ENCODE assay signal across 24 cellular contexts in genomic region chr3:188396251-188396650, GRCh38.
DNase-seq lines count a peak whose midpoint lies in the region; ATAC-seq, FAIRE-seq and TF ChIP-seq lines count a peak whose summit lies in the region.
"Had no signal": no experiment of that assay in that cellular context is flagged by ENCODE, and none has a peak within 500 bp of the region (broad histone marks: within the 10 kb centered on the region; RNA-seq: fewer than 3 reads in every experiment).

No MANE protein-coding gene starts in this region.

- H2AFZ ChIP-seq in HepG2 (ENCODE audit: low read length): no peak overlapping the region

- TF ChIP-seq POLR2A in HepG2 (IDR thresholded peaks at IDR 0.05; ENCODE audit: insufficient read depth in 1 of 2, low read depth in 2 of 2, low read length in 2 of 2) (no peak), esophagus muscularis mucosa (IDR thresholded peaks at IDR 0.05; ENCODE audit: low read depth) (no peak)

- peak overlapping the region; percentile 59 to 88 for H3K27ac ChIP-seq in liver (ENCODE audit: low read depth in 1 of 2, low read length in 2 of 2)
- H3K27ac ChIP-seq in HepG2 (ENCODE audit: extremely low read length, insufficient read depth, low read length): no peak overlapping the region
- H3K27ac ChIP-seq in RWPE2 (ENCODE audit: poor library complexity, severe bottlenecking): no peak overlapping the region
- peak overlapping the region; percentile 56 for H3K27ac ChIP-seq in stomach smooth muscle (ENCODE audit: low read length)
- H3K27ac ChIP-seq in esophagus muscularis mucosa (replicated peaks in 1 of 4): peak overlapping the region in 2 of 4 donors; percentile 17 to 62

- H3K36me3 ChIP-seq in liver (ENCODE audit: control insufficient read depth in 4 of 4, insufficient read depth in 3 of 4, low read depth in 1 of 4, low read length in 3 of 4) (no peaks in the 10 kb centered on the region), HepG2 (replicated peaks in 1 of 2; ENCODE audit: control insufficient read depth in 1 of 2, insufficient read depth in 2 of 2, low read length in 2 of 2) (no peaks in the 10 kb centered on the region; a peak in 1 of 5 replicates), RWPE2 (ENCODE audit: low read depth) (no peaks in the 10 kb centered on the region), stomach smooth muscle (ENCODE audit: control insufficient read depth in 2 of 2, insufficient read depth in 2 of 2, low read length in 2 of 2) (no peaks in the 10 kb centered on the region), esophagus muscularis mucosa (no peaks in the 10 kb centered on the region)
- H3K36me3 ChIP-seq: transverse colon had no signal

- TF ChIP-seq EP300 in HepG2 (IDR thresholded peaks at IDR 0.05; ENCODE audit: low read depth in 2 of 2, low read length in 2 of 2) (no peak), HepG2 (CRISPR knock-in tag; IDR thresholded peaks at IDR 0.05; ENCODE audit: borderline replicate concordance) (no peak), esophagus muscularis mucosa (IDR thresholded peaks at IDR 0.05) (no peak)

- TF ChIP-seq CTCF in liver (IDR thresholded peaks at IDR 0.05; ENCODE audit: low read depth, low read length, missing input control): no peak
- TF ChIP-seq CTCF in HepG2 (CRISPR knock-in tag; IDR thresholded peaks at IDR 0.05): no peak
- TF ChIP-seq CTCF in RWPE2 (IDR thresholded peaks at IDR 0.05; ENCODE audit: poor library complexity, severe bottlenecking): no peak
- no peak for TF ChIP-seq CTCF in esophagus muscularis mucosa (IDR thresholded peaks at IDR 0.05)

- no peak overlapping the region for H3K4me3 ChIP-seq in liver (ENCODE audit: low read depth in 1 of 3, low read length in 3 of 3)
- H3K4me3 ChIP-seq in HepG2 (replicated peaks in 1 of 3; ENCODE audit: insufficient read depth in 1 of 3, low read depth in 2 of 3, low read length in 3 of 3): no peak overlapping the region
- no peak overlapping the region for H3K4me3 ChIP-seq in RWPE2 (ENCODE audit: severe bottlenecking)
- H3K4me3 ChIP-seq in stomach smooth muscle (ENCODE audit: low read length in 2 of 2): no peak overlapping the region
- no peak overlapping the region for H3K4me3 ChIP-seq in esophagus muscularis mucosa

- no peak for ATAC-seq in HepG2
- peak; percentile 62 for ATAC-seq in RWPE2 (ENCODE audit: low read depth)
- no peak for ATAC-seq in stimulated activated naive B cell treated with anti-CD40 and anti-IgM and Interleukin-4, amounts not matched to agents 10 μg/mL and 1 μg/mL and 100 μg/mL, for 72 hours (replicated peaks)
- ATAC-seq: effector memory CD8-positive, alpha-beta T cell; naive thymus-derived CD8-positive, alpha-beta T cell; WTC11 had no signal

- H3K9ac ChIP-seq in liver (ENCODE audit: low read depth in 1 of 2, low read length in 2 of 2): no peak overlapping the region
- H3K9ac ChIP-seq in HepG2 (ENCODE audit: insufficient read depth, low read depth, low read length): no peak overlapping the region
- H3K9ac ChIP-seq in stomach smooth muscle (ENCODE audit: low read length in 2 of 2): no peak overlapping the region

- peaks cover 25 to 69% (median 43%) of the 10 kb centered on the region in 4 donors for H3K4me1 ChIP-seq in liver (ENCODE audit: control insufficient read depth in 4 of 4, insufficient read depth in 4 of 4, low read length in 3 of 4)
- peaks cover 56% of the 10 kb centered on the region for H3K4me1 ChIP-seq in HepG2 (ENCODE audit: insufficient read depth, low read length)
- H3K4me1 ChIP-seq in RWPE2 (ENCODE audit: insufficient read depth, poor library complexity, severe bottlenecking): peaks cover 12% of the 10 kb centered on the region
- peaks cover 41% of the 10 kb centered on the region for H3K4me1 ChIP-seq in stomach smooth muscle (ENCODE audit: control insufficient read depth, insufficient read depth, low read length)
- peaks cover 33 to 100% (median 98%) of the 10 kb centered on the region in 4 donors for H3K4me1 ChIP-seq in esophagus muscularis mucosa

- H3K27me3 ChIP-seq in liver (ENCODE audit: control insufficient read depth in 4 of 4, insufficient read depth in 4 of 4, low read length in 3 of 4) (no peaks in the 10 kb centered on the region), HepG2 (ENCODE audit: control insufficient read depth in 1 of 2, insufficient read depth in 2 of 2, low read length in 2 of 2) (no peaks in the 10 kb centered on the region), RWPE2 (ENCODE audit: insufficient read depth, poor library complexity, severe bottlenecking) (no peaks in the 10 kb centered on the region), stomach smooth muscle (ENCODE audit: control insufficient read depth in 1 of 2, insufficient read depth in 2 of 2, low read length in 2 of 2) (no peaks in the 10 kb centered on the region), esophagus muscularis mucosa (no peaks in the 10 kb centered on the region)
- H3K27me3 ChIP-seq: transverse colon had no signal

- POLR2A ChIA-PET in HepG2 (lab: Yijun Ruan, JAX): no interaction called here

- H3K79me2 ChIP-seq in HepG2 (ENCODE audit: insufficient read depth, low read length): peaks cover 18% of the 10 kb centered on the region

- H3K27me3 Mint-ChIP-seq in stimulated activated naive B cell treated with anti-CD40 and anti-IgM and Interleukin-4, amounts not matched to agents 10 μg/mL and 1 μg/mL and 100 μg/mL, for 72 hours: no peaks in the 10 kb centered on the region
- H3K27me3 Mint-ChIP-seq: activated CD4-positive, alpha-beta memory T cell treated with anti-CD3 and anti-CD28 coated beads for 36 hours; effector memory CD8-positive, alpha-beta T cell; naive thymus-derived CD8-positive, alpha-beta T cell had no signal

- in situ Hi-C loops in HepG2 (cut with HindIII; ENCODE audit: extremely low pct_ligation_motif_present, low pct_unique_long_range_greater_than_20kb): no loop called here

- no peak overlapping the region for H3K4me2 ChIP-seq in HepG2 (ENCODE audit: low read depth, low read length)

- no peak overlapping the region for H3K27ac Mint-ChIP-seq in stimulated activated naive B cell treated with anti-CD40 and anti-IgM and Interleukin-4, amounts not matched to agents 10 μg/mL and 1 μg/mL and 100 μg/mL, for 72 hours
- H3K27ac Mint-ChIP-seq: activated CD4-positive, alpha-beta memory T cell treated with anti-CD3 and anti-CD28 coated beads for 36 hours; T-helper 2 cell treated with Interferon-gamma antibody and Interleukin-4, amounts not matched to agents 5 μg/mL and 100 μg/mL, for 36 hours; WTC11 had no signal

- peaks cover 49 to 76% of the 10 kb centered on the region in 2 donors for H3K4me1 Mint-ChIP-seq in stimulated activated naive B cell treated with anti-CD40 and anti-IgM and Interleukin-4, amounts not matched to agents 10 μg/mL and 1 μg/mL and 100 μg/mL, for 72 hours

- CTCF ChIA-PET in HepG2 (lab: Yijun Ruan, JAX; ENCODE audit: low intra/inter-chr PET ratio, low total read pairs): no interaction called here

- BruUV-seq in HepG2 (replicated peaks; lab: Mats Ljungman, UMichigan): no TSS peak

- FAIRE-seq in HepG2 (lab: Jason Lieb, UNC): no peak
- peak; percentile 21 for FAIRE-seq in frontal cortex (lab: Jason Lieb, UNC)

- 59% methylated on average over 2 of the region's 2 CpGs for WGBS in liver
- 94% methylated on average over 2 of the region's 2 CpGs for WGBS in HepG2 (ENCODE audit: low lambda C conversion rate)
- 58% methylated on average over 2 of the region's 2 CpGs for whole genome bisulfite sequencing in esophagus muscularis mucosa

- TF ChIP-seq RAD21 in liver (IDR thresholded peaks at IDR 0.05) (no peak), HepG2 (CRISPR knock-in tag; IDR thresholded peaks at IDR 0.05) (no peak)

- no peak for DNase-seq in HepG2 (ENCODE audit: low spot score)
- no peak for DNase-seq in RWPE2 (ENCODE audit: low spot score)
- DNase-seq in frontal cortex (ENCODE audit: low spot score in 2 of 2): no peak
- DNase-seq in stimulated activated naive B cell treated with anti-CD40 and anti-IgM and Interleukin-4, amounts not matched to agents 10 μg/mL and 1 μg/mL and 100 μg/mL, for 72 hours: no peak
- no peak for DNase-seq in OCI-M2 (lab: John Stamatoyannopoulos, UW; ENCODE audit: unreplicated experiment)
- no peak for DNase-seq in esophagus muscularis mucosa (ENCODE audit: extremely low spot score)
- DNase-seq: activated CD4-positive, alpha-beta memory T cell treated with anti-CD3 and anti-CD28 coated beads for 36 hours; activated gamma-delta T cell treated with Interleukin-2 at 50 U/mL for 16 hours; activated T-cell treated with anti-CD3 and anti-CD28 coated beads for 4 hours; cerebellar nuclear complex; effector memory CD8-positive, alpha-beta T cell; hippocampal formation; islet precursor cell; naive thymus-derived CD8-positive, alpha-beta T cell; NCI-H1417 treated with DMSO at 0.1 percent for 48 hours; NCI-H2171; NCI-H774; right cardiac atrium; transverse colon had no signal

- no peaks in the 10 kb centered on the region for H3K9me3 ChIP-seq in liver (ENCODE audit: control insufficient read depth in 4 of 4, low read length in 3 of 4)
- H3K9me3 ChIP-seq in HepG2 (ENCODE audit: low read length): no peaks in the 10 kb centered on the region
- H3K9me3 ChIP-seq in RWPE2 (ENCODE audit: severe bottlenecking): no peaks in the 10 kb centered on the region
- no peaks in the 10 kb centered on the region for H3K9me3 ChIP-seq in stomach smooth muscle (ENCODE audit: control insufficient read depth in 2 of 2, low read length in 2 of 2)
- H3K9me3 ChIP-seq in esophagus muscularis mucosa: no peaks in the 10 kb centered on the region
- H3K9me3 ChIP-seq: transverse colon had no signal

- peaks cover 11 to 17% of the 10 kb centered on the region in 2 donors for H3K36me3 Mint-ChIP-seq in stimulated activated naive B cell treated with anti-CD40 and anti-IgM and Interleukin-4, amounts not matched to agents 10 μg/mL and 1 μg/mL and 100 μg/mL, for 72 hours
- H3K36me3 Mint-ChIP-seq: WTC11 had no signal

- H3K4me3 Mint-ChIP-seq in stimulated activated naive B cell treated with anti-CD40 and anti-IgM and Interleukin-4, amounts not matched to agents 10 μg/mL and 1 μg/mL and 100 μg/mL, for 72 hours: no peak overlapping the region
- H3K4me3 Mint-ChIP-seq: activated CD4-positive, alpha-beta memory T cell treated with anti-CD3 and anti-CD28 coated beads for 36 hours; T-helper 2 cell treated with Interferon-gamma antibody and Interleukin-4, amounts not matched to agents 5 μg/mL and 100 μg/mL, for 36 hours; WTC11 had no signal

- intact Hi-C loops in HepG2 (cut with micrococcal nuclease; ENCODE audit: unreplicated experiment) (no loop called here), esophagus muscularis mucosa (cut with DNase I) (no loop called here)

- H3K9me3 Mint-ChIP-seq in stimulated activated naive B cell treated with anti-CD40 and anti-IgM and Interleukin-4, amounts not matched to agents 10 μg/mL and 1 μg/mL and 100 μg/mL, for 72 hours: peaks cover 2 to 6% of the 10 kb centered on the region in 2 donors
- H3K9me3 Mint-ChIP-seq: activated CD4-positive, alpha-beta memory T cell treated with anti-CD3 and anti-CD28 coated beads for 36 hours; CD14-positive monocyte; effector memory CD8-positive, alpha-beta T cell; naive thymus-derived CD8-positive, alpha-beta T cell; T-helper 2 cell treated with Interferon-gamma antibody and Interleukin-4, amounts not matched to agents 5 μg/mL and 100 μg/mL, for 36 hours; WTC11 had no signal

- no peaks in the 10 kb centered on the region for H4K20me1 ChIP-seq in HepG2 (ENCODE audit: insufficient read depth, low read length)

TF ChIP-seq in HepG2, 621 proteins besides CTCF, POLR2A, EP300 and RAD21 (continues in another document):
- TF ChIP-seq PRMT3 (CRISPR knock-in tag; IDR thresholded peaks at IDR 0.05; ENCODE audit: borderline replicate concordance, low read depth) (no peak), NFE2 (CRISPR knock-in tag; IDR thresholded peaks at IDR 0.05) (no peak)

Comparison
In these comparisons a context has a peak if more than half of its experiments do, and no peak if none do; other contexts are left out.
1. H3K27ac ChIP-seq: peak in liver (2 of 2) and stomach smooth muscle (single experiment); none in HepG2 (single experiment) and RWPE2 (single experiment).